ENCODE assay signal across 23 cellular contexts in the genomic region with DNA sequence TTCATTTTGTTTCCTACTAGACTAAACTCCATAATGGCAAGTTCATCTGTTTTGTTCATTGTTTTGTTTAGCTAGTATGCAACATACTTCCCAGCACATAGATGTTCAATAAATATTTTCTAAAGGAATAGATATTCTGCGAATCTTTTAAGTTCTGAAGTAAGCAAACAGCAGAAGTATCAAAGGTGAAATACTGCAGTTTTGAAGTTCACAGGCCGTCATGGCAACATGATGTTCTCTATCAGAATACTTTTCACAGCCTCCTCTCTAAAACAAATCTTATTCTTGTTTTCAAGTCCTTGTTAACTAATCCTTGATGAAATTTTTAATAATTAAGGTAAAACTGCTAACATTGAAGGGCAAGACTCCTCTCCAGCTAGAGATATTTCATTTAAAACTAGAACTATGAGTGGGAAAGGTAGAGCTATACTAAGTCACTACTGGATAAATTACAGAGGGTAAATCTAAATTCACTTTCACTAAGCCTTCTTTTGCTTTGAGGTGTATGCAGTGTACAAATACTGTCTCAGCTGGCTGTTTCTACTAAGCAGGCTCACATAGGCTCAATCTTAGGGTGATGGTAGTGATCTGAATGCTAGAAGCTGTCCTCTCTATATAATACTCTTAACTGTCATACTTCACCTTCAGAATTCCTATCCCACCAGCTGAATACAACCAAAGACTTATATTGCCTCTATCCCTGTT.
A peak's percentile ranks its signal among the peaks of the same experiment; 100 is the strongest.
DNase-seq lines count a peak whose midpoint lies in the region; ATAC-seq and TF ChIP-seq lines count a peak whose summit lies in the region.
"Had no signal": no experiment of that assay in that cellular context is flagged by ENCODE, and none has a peak within 500 bp of the region (broad histone marks: within the 10 kb centered on the region; RNA-seq: fewer than 3 reads in every experiment).

No MANE protein-coding gene starts in this region.

- DNase-seq in activated naive CD8-positive, alpha-beta T cell treated with anti-CD3 and anti-CD28 coated beads for 36 hours: no peak
- DNase-seq in T-cell (no peak), immature natural killer cell (no peak), GM13977 (ENCODE audit: low spot score) (no peak), RPMI8226 (no peak), glomerular visceral epithelial cell (ENCODE audit: extremely low spot score) (no peak)
- DNase-seq: activated CD4-positive, alpha-beta T cell treated with anti-CD3 and anti-CD28 coated beads, Interleukin-2, amount 10 ng/mL, durations not matched to agents 24 days and 14 days; caudate nucleus; COR-L47; gastrocnemius medialis; GDM1; hippocampal formation; mesendoderm; MV-4-11; NCI-H1436 treated with DMSO at 0.1 percent for 48 hours; NCI-H774; occipital lobe had no signal

- peaks cover 6% of the 10 kb centered on the region for H3K4me1 Mint-ChIP-seq in activated naive CD8-positive, alpha-beta T cell (ENCODE audit: low read depth)
- H3K4me1 Mint-ChIP-seq in activated naive CD8-positive, alpha-beta T cell treated with anti-CD3 and anti-CD28 coated beads for 36 hours: peaks cover 11% of the 10 kb centered on the region
- H3K4me1 Mint-ChIP-seq in T-cell: peaks cover 13 to 17% (median 13%) of the 10 kb centered on the region in 3 donors
- peaks cover 4 to 17% of the 10 kb centered on the region in 2 donors for H3K4me1 Mint-ChIP-seq in immature natural killer cell

- H3K4me3 Mint-ChIP-seq in activated naive CD8-positive, alpha-beta T cell: no peak overlapping the region
- no peak overlapping the region for H3K4me3 Mint-ChIP-seq in activated naive CD8-positive, alpha-beta T cell treated with anti-CD3 and anti-CD28 coated beads for 36 hours
- H3K4me3 Mint-ChIP-seq in T-cell (no peak overlapping the region), immature natural killer cell (no peak overlapping the region)
- H3K4me3 Mint-ChIP-seq: activated CD4-positive, alpha-beta T cell treated with anti-CD3 and anti-CD28 coated beads, Interleukin-2, amount 10 ng/mL, durations not matched to agents 24 days and 14 days; activated T-helper 1 cell treated with anti-CD3 and anti-CD28 coated beads, Interleukin-12 subunit alpha, Interleukin-12 subunit beta, Interleukin-2, Interleukin-4 antibody, amounts not matched to agents 30 ng/mL and 10 ng/mL and 1 ng/mL, durations not matched to agents 14 hours and 24 hours and 36 hours; stimulated activated naive CD8-positive, alpha-beta T cell treated with anti-CD3 and anti-CD28 coated beads, Interleukin-15, Interleukin-2, amounts not matched to agents 100 ng/mL and 50 ng/mL, for 24 hours; T-helper 2 cell treated with Interferon-gamma antibody and Interleukin-4, amounts not matched to agents 5 μg/mL and 100 μg/mL, for 36 hours had no signal

- POLR2A ChIA-PET in T-cell (lab: Charles Lee): interaction anchor here in 1 of 2 donors (0.6 kb wide), 1 partner anchor 83 kb away, joined by 3 read pairs; no protein-coding TSS in a partner anchor

- in situ Hi-C loops in GM13977 (cut with MboI; ENCODE audit: low pct_unique_long_range_greater_than_20kb, low sequenced_read_pairs, unreplicated experiment): no loop called here

- H3K27ac Mint-ChIP-seq in activated naive CD8-positive, alpha-beta T cell: peak overlapping the region; percentile 13
- no peak overlapping the region for H3K27ac Mint-ChIP-seq in activated naive CD8-positive, alpha-beta T cell treated with anti-CD3 and anti-CD28 coated beads for 36 hours
- H3K27ac Mint-ChIP-seq in T-cell (peak overlapping the region; percentile 4 to 46), immature natural killer cell (peak overlapping the region in 4 of 6 donors; percentile 8 to 55 (median 26))
- H3K27ac Mint-ChIP-seq: activated CD4-positive, alpha-beta T cell treated with anti-CD3 and anti-CD28 coated beads, Interleukin-2, amount 10 ng/mL, durations not matched to agents 24 days and 14 days; activated naive CD4-positive, alpha-beta T cell treated with anti-CD3 and anti-CD28 coated beads, Interleukin-2, amount 50 U/mL, for 72 hours; activated T-helper 1 cell treated with anti-CD3 and anti-CD28 coated beads, Interleukin-12 subunit alpha, Interleukin-12 subunit beta, Interleukin-2, Interleukin-4 antibody, amounts not matched to agents 30 ng/mL and 10 ng/mL and 1 ng/mL, durations not matched to agents 14 hours and 24 hours and 36 hours; stimulated activated naive CD8-positive, alpha-beta T cell treated with anti-CD3 and anti-CD28 coated beads, Interleukin-15, Interleukin-2, amounts not matched to agents 100 ng/mL and 50 ng/mL, for 24 hours; T-helper 2 cell treated with Interferon-gamma antibody and Interleukin-4, amounts not matched to agents 5 μg/mL and 100 μg/mL, for 36 hours had no signal

- H3K36me3 Mint-ChIP-seq in activated naive CD8-positive, alpha-beta T cell: peaks cover 12% of the 10 kb centered on the region
- peaks cover 12% of the 10 kb centered on the region for H3K36me3 Mint-ChIP-seq in activated naive CD8-positive, alpha-beta T cell treated with anti-CD3 and anti-CD28 coated beads for 36 hours
- H3K36me3 Mint-ChIP-seq in T-cell (peaks cover 35% of the 10 kb centered on the region), immature natural killer cell (peaks cover 9 to 20% (median 10%) of the 10 kb centered on the region in 3 donors)
- H3K36me3 Mint-ChIP-seq: activated naive CD4-positive, alpha-beta T cell treated with anti-CD3 and anti-CD28 coated beads, Interleukin-2, amount 50 U/mL, for 72 hours had no signal

- no peak for TF ChIP-seq CTCF in GM13977 (IDR thresholded peaks at IDR 0.05; ENCODE audit: extremely low read depth, insufficient read depth, missing control alignments)

- H3K27me3 Mint-ChIP-seq in activated naive CD8-positive, alpha-beta T cell: no peaks in the 10 kb centered on the region
- H3K27me3 Mint-ChIP-seq in activated naive CD8-positive, alpha-beta T cell treated with anti-CD3 and anti-CD28 coated beads for 36 hours: no peaks in the 10 kb centered on the region
- H3K27me3 Mint-ChIP-seq in T-cell: no peaks in the 10 kb centered on the region
- H3K27me3 Mint-ChIP-seq in immature natural killer cell (ENCODE audit: low read depth in 3 of 3): no peaks in the 10 kb centered on the region
- H3K27me3 Mint-ChIP-seq: activated CD4-positive, alpha-beta T cell treated with anti-CD3 and anti-CD28 coated beads, Interleukin-2, amount 10 ng/mL, durations not matched to agents 24 days and 14 days; stimulated activated naive CD8-positive, alpha-beta T cell treated with anti-CD3 and anti-CD28 coated beads, Interleukin-15, Interleukin-2, amounts not matched to agents 100 ng/mL and 50 ng/mL, for 24 hours had no signal

- H3K9me3 Mint-ChIP-seq in activated naive CD8-positive, alpha-beta T cell (ENCODE audit: low read depth): no peaks in the 10 kb centered on the region
- H3K9me3 Mint-ChIP-seq in activated naive CD8-positive, alpha-beta T cell treated with anti-CD3 and anti-CD28 coated beads for 36 hours: no peaks in the 10 kb centered on the region
- H3K9me3 Mint-ChIP-seq in T-cell (no peaks in the 10 kb centered on the region), immature natural killer cell (no peaks in the 10 kb centered on the region)
- H3K9me3 Mint-ChIP-seq: activated CD4-positive, alpha-beta T cell treated with anti-CD3 and anti-CD28 coated beads, Interleukin-2, amount 10 ng/mL, durations not matched to agents 24 days and 14 days; activated naive CD4-positive, alpha-beta T cell treated with anti-CD3 and anti-CD28 coated beads, Interleukin-2, amount 50 U/mL, for 72 hours; activated T-helper 1 cell treated with anti-CD3 and anti-CD28 coated beads, Interleukin-12 subunit alpha, Interleukin-12 subunit beta, Interleukin-2, Interleukin-4 antibody, amounts not matched to agents 30 ng/mL and 10 ng/mL and 1 ng/mL, durations not matched to agents 14 hours and 24 hours and 36 hours; stimulated activated naive CD8-positive, alpha-beta T cell treated with anti-CD3 and anti-CD28 coated beads, Interleukin-15, Interleukin-2, amounts not matched to agents 100 ng/mL and 50 ng/mL, for 24 hours; T-helper 2 cell treated with Interferon-gamma antibody and Interleukin-4, amounts not matched to agents 5 μg/mL and 100 μg/mL, for 36 hours had no signal

- ATAC-seq in T-cell (replicated peaks in 1 of 4) (no peak), GM19328 (IDR thresholded peaks at IDR 0.05; ENCODE audit: unreplicated experiment) (no peak)
- ATAC-seq: activated naive CD4-positive, alpha-beta T cell treated with anti-CD3 and anti-CD28 coated beads, Interleukin-2, amount 50 U/mL, for 72 hours; gastrocnemius medialis had no signal

- CTCF ChIA-PET in T-cell (lab: Charles Lee): no interaction called here
